11 cellular contexts compared by ENCODE assay signal in the genomic region with DNA sequence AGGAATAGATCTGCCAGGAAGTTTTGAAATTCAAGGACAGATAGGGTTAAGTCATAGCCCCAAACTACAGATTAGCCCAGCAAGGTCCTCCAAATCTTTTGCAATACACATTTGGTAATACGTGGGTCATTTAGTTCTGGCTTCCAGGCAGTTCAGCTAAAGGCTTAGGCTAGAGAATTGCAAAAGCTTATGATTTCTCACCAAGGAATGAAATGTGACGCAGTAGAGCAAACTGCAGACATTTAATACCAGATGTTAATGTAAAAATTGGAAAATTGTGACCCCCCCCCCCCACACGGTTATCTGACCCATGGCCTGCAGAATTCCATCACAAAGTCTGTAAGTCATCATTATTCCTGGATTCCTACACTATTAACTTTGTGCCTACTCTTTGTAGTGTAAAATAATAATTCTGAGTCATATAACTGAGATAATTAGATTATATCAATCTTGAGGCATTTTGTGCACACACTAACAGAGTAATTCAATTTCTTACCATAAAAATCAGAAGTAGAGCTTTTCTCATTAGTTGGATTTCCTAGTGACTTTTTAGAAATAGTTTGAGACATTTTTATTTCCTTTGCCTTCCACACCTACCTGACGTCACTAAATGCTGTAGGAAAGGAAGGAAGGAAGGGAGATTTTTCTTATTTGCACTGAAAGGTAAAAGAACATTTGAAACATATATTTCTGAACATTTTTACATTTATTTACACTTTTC.
DNase-seq lines count a peak whose midpoint lies in the region; ATAC-seq and TF ChIP-seq lines count a peak whose summit lies in the region.
"Had no signal": no experiment of that assay in that cellular context is flagged by ENCODE, and none has a peak within 500 bp of the region (broad histone marks: within the 10 kb centered on the region; RNA-seq: fewer than 3 reads in every experiment).

No MANE protein-coding gene starts in this region.

- POLR2A ChIA-PET in T-cell (lab: Charles Lee), result interaction anchor here in 1 of 2 donors (0.7 kb wide), 1 partner anchor 120 kb away, joined by 8 read pairs; no protein-coding TSS in a partner anchor

- CTCF ChIA-PET in T-cell (lab: Charles Lee), result no interaction called here

- H3K27me3 ChIP-seq in ascending aorta, result no peaks in the 10 kb centered on the region
- H3K27me3 ChIP-seq in suprapubic skin, result no peaks in the 10 kb centered on the region
- H3K27me3 ChIP-seq in H7 (ENCODE audit: control insufficient read depth, insufficient read depth, low read length), result no peaks in the 10 kb centered on the region

- H3K36me3 Mint-ChIP-seq in HFFc6 (ENCODE audit: low read depth), result peaks cover 18% of the 10 kb centered on the region
- H3K36me3 Mint-ChIP-seq in T-cell, result no peaks in the 10 kb centered on the region

- H3K4me3 ChIP-seq in ascending aorta (no peak overlapping the region), suprapubic skin (no peak overlapping the region), H7 (ENCODE audit: insufficient read depth, low read depth, low read length) (no peak overlapping the region)

- H3K4me1 Mint-ChIP-seq in HFFc6 (ENCODE audit: low read depth) (peaks cover 88% of the 10 kb centered on the region), T-cell (no peaks in the 10 kb centered on the region)

- H3K27ac ChIP-seq in ascending aorta (peak overlapping the region; percentile 42 to 44), suprapubic skin (no peak overlapping the region)

- intact Hi-C loops in ascending aorta (cut with DNase I), result loop anchor here (2.0 to 5.0 kb wide), 2 partner anchors 46 to 137 kb away; no protein-coding TSS in a partner anchor

- H3K4me3 Mint-ChIP-seq in HFFc6 (no peak overlapping the region), T-cell (no peak overlapping the region)

- H3K9me3 ChIP-seq in ascending aorta (no peaks in the 10 kb centered on the region), suprapubic skin (no peaks in the 10 kb centered on the region)

- TF ChIP-seq EP300 in suprapubic skin (IDR thresholded peaks at IDR 0.05), result no peak

- peaks cover 4% of the 10 kb centered on the region for H3K9me3 Mint-ChIP-seq in HFFc6
- peaks cover 0 to 8% (median 4%) of the 10 kb centered on the region in 3 donors for H3K9me3 Mint-ChIP-seq in T-cell

- DNase-seq in HFFc6 (peak; percentile 93), ascending aorta (ENCODE audit: low spot score in 2 of 2) (no peak), iris pigment epithelial cell (ENCODE audit: low read depth) (peak; percentile 99), stromal cell of bone marrow (ENCODE audit: low read depth) (peak; percentile 99), suprapubic skin (ENCODE audit: low spot score in 2 of 2) (no peak), NCI-H2227 treated with DMSO at 0.1 percent for 48 hours (lab: John Stamatoyannopoulos, UW) (no peak), H7 (no peak), T-cell (no peak)
- DNase-seq: DMS79 treated with DMSO at 0.1 percent for 48 hours, NCI-H146 had no signal

- TF ChIP-seq POLR2A in suprapubic skin (IDR thresholded peaks at IDR 0.05), result no peak

- 54% methylated on average over 4 of the region's 4 CpGs for WGBS in suprapubic skin

- H3K27ac Mint-ChIP-seq in HFFc6, result peak overlapping the region; percentile 77
- H3K27ac Mint-ChIP-seq in T-cell, result no peak overlapping the region
- H3K27ac Mint-ChIP-seq: progenitor cell of endocrine pancreas had no signal

- no peaks in the 10 kb centered on the region for H3K36me3 ChIP-seq in ascending aorta
- H3K36me3 ChIP-seq in suprapubic skin, result no peaks in the 10 kb centered on the region
- no peaks in the 10 kb centered on the region for H3K36me3 ChIP-seq in H7 (replicated peaks; ENCODE audit: control insufficient read depth, insufficient read depth, low read length)

- H3K27me3 Mint-ChIP-seq in HFFc6 (ENCODE audit: insufficient read depth) (no peaks in the 10 kb centered on the region), T-cell (peaks cover 2 to 8% of the 10 kb centered on the region in 2 donors)
- H3K27me3 Mint-ChIP-seq: progenitor cell of endocrine pancreas had no signal

- TF ChIP-seq CTCF in HFFc6 (IDR thresholded peaks at IDR 0.05) (no peak), ascending aorta (IDR thresholded peaks at IDR 0.05) (no peak), suprapubic skin (IDR thresholded peaks at IDR 0.05) (no peak)

- H3K4me1 ChIP-seq in ascending aorta (peaks cover 0 to 6% of the 10 kb centered on the region in 2 donors), suprapubic skin (peaks cover 19% of the 10 kb centered on the region)

- no peak for ATAC-seq in T-cell (replicated peaks in 1 of 4)

Comparison
In these comparisons a context has a peak if more than half of its experiments do, and no peak if none do; other contexts are left out.
1. DNase-seq: peak in HFFc6 (single experiment), iris pigment epithelial cell (single experiment) and stromal cell of bone marrow (single experiment); none in ascending aorta (0 of 2), suprapubic skin (0 of 2), NCI-H2227 treated with DMSO at 0.1 percent for 48 hours (single experiment), H7 (single experiment) and T-cell (0 of 34).